ENCODE assay signal across 22 cellular contexts in genomic region chr11:72841397-72841796, GRCh38.
"Had no signal": no experiment of that assay in that cellular context is flagged by ENCODE, and none has a peak within 500 bp of the region (broad histone marks: within the 10 kb centered on the region; RNA-seq: fewer than 3 reads in every experiment).

No MANE protein-coding gene starts in this region.

- DNase-seq: activated CD4-positive, alpha-beta T cell treated with anti-CD3 and anti-CD28 coated beads, Interleukin-2, amount 50 U/mL, for 4 hours; activated CD8-positive, alpha-beta memory T cell treated with anti-CD3 and anti-CD28 coated beads for 24 hours; activated CD8-positive, alpha-beta memory T cell treated with anti-CD3 and anti-CD28 coated beads, Interleukin-2, amount 50 U/mL, for 4 hours; activated naive CD4-positive, alpha-beta T cell; activated naive CD8-positive, alpha-beta T cell treated with anti-CD3 and anti-CD28 coated beads, Interleukin-2, amount 10 ng/mL, durations not matched to agents 7 days and 5 days; activated T-cell treated with anti-CD3 and anti-CD28 coated beads, Interleukin-2, amount 50 U/mL, for 24 hours; amniotic stem cell; cerebellar nuclear complex; endodermal cell; esophagus squamous epithelium; gastrocnemius medialis; naive thymus-derived CD8-positive, alpha-beta T cell; pancreas; psoas muscle; right cardiac atrium; stimulated activated CD4-positive, alpha-beta T cell treated with anti-CD3 and anti-CD28 coated beads, Interleukin-12 subunit alpha, Interleukin-12 subunit beta, amount 100 ng/mL, for 4 hours had no signal

- H3K4me3 ChIP-seq: coronary artery, esophagus squamous epithelium, gastrocnemius medialis, pancreas, psoas muscle, uterus had no signal

- H3K27me3 ChIP-seq: esophagus squamous epithelium, gastrocnemius medialis, neutrophil, pancreas, uterus had no signal

- H3K27me3 Mint-ChIP-seq: activated naive CD8-positive, alpha-beta T cell treated with anti-CD3 and anti-CD28 coated beads, Interleukin-2, amount 10 ng/mL, durations not matched to agents 7 days and 5 days; activated T-cell treated with anti-CD3 and anti-CD28 coated beads, Interleukin-2, amount 50 U/mL, for 24 hours; naive thymus-derived CD8-positive, alpha-beta T cell had no signal

- H3K27ac ChIP-seq: coronary artery, esophagus squamous epithelium, pancreas had no signal

- H3K9me3 ChIP-seq: esophagus squamous epithelium, gastrocnemius medialis, neutrophil, pancreas, psoas muscle, uterus had no signal

- H3K36me3 ChIP-seq: uterus had no signal

- H3K4me1 ChIP-seq: pancreas, psoas muscle, uterus had no signal

- H3K4me3 Mint-ChIP-seq: activated naive CD8-positive, alpha-beta T cell treated with anti-CD3 and anti-CD28 coated beads, Interleukin-2, amount 10 ng/mL, durations not matched to agents 7 days and 5 days; activated T-cell treated with anti-CD3 and anti-CD28 coated beads, Interleukin-2, amount 50 U/mL, for 24 hours; endodermal cell; mesothelial cell of epicardium; naive thymus-derived CD8-positive, alpha-beta T cell; T-helper 2 cell treated with Interferon-gamma antibody and Interleukin-4, amounts not matched to agents 5 μg/mL and 100 μg/mL, for 36 hours had no signal

- ATAC-seq: gastrocnemius medialis; naive thymus-derived CD8-positive, alpha-beta T cell; pancreas; psoas muscle; right cardiac atrium had no signal

- H3K9me3 Mint-ChIP-seq: activated naive CD8-positive, alpha-beta T cell treated with anti-CD3 and anti-CD28 coated beads, Interleukin-2, amount 10 ng/mL, durations not matched to agents 7 days and 5 days; activated T-cell treated with anti-CD3 and anti-CD28 coated beads, Interleukin-2, amount 50 U/mL, for 24 hours; activated T-helper 2 cell treated with anti-CD3 and anti-CD28 coated beads, Interferon-gamma antibody, Interleukin-2, Interleukin-4, amounts not matched to agents 10 μg/mL and 5 μg/mL and 100 μg/mL, durations not matched to agents 14 hours and 24 hours and 36 hours; endodermal cell; mesothelial cell of epicardium; naive thymus-derived CD8-positive, alpha-beta T cell; T-helper 2 cell treated with Interferon-gamma antibody and Interleukin-4, amounts not matched to agents 5 μg/mL and 100 μg/mL, for 36 hours had no signal

- H3K27ac Mint-ChIP-seq: activated naive CD8-positive, alpha-beta T cell treated with anti-CD3 and anti-CD28 coated beads, Interleukin-2, amount 10 ng/mL, durations not matched to agents 7 days and 5 days; activated T-cell treated with anti-CD3 and anti-CD28 coated beads, Interleukin-2, amount 50 U/mL, for 24 hours; activated T-helper 2 cell treated with anti-CD3 and anti-CD28 coated beads, Interferon-gamma antibody, Interleukin-2, Interleukin-4, amounts not matched to agents 10 μg/mL and 5 μg/mL and 100 μg/mL, durations not matched to agents 14 hours and 24 hours and 36 hours; endodermal cell; mesothelial cell of epicardium; T-helper 2 cell treated with Interferon-gamma antibody and Interleukin-4, amounts not matched to agents 5 μg/mL and 100 μg/mL, for 36 hours had no signal

- H3K4me1 Mint-ChIP-seq: endodermal cell had no signal
